1 cellular context compared by ENCODE assay signal in genomic region chr12:131828671-131829350, GRCh38.
TF ChIP-seq lines count a peak whose summit lies in the region.

No MANE protein-coding gene starts in this region.

TF ChIP-seq in HepG2, 621 proteins besides CTCF, POLR2A, EP300 and RAD21 (continued from another document and continues in another):
- TF ChIP-seq SRF (IDR thresholded peaks at IDR 0.05; ENCODE audit: low read depth, low read length): no peak
- TF ChIP-seq MAF1 (CRISPR knock-in tag; IDR thresholded peaks at IDR 0.05; ENCODE audit: borderline replicate concordance): no peak
- TF ChIP-seq NFKB2 (CRISPR knock-in tag; IDR thresholded peaks at IDR 0.05; ENCODE audit: borderline replicate concordance): no peak
- TF ChIP-seq, protein P1, sequence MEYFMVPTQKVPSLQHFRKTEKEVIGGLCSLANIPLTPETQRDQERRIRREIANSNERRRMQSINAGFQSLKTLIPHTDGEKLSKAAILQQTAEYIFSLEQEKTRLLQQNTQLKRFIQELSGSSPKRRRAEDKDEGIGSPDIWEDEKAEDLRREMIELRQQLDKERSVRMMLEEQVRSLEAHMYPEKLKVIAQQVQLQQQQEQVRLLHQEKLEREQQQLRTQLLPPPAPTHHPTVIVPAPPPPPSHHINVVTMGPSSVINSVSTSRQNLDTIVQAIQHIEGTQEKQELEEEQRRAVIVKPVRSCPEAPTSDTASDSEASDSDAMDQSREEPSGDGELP (IDR thresholded peaks at IDR 0.05; ENCODE audit: borderline replicate concordance, low read depth): no peak
- TF ChIP-seq, protein P2, sequence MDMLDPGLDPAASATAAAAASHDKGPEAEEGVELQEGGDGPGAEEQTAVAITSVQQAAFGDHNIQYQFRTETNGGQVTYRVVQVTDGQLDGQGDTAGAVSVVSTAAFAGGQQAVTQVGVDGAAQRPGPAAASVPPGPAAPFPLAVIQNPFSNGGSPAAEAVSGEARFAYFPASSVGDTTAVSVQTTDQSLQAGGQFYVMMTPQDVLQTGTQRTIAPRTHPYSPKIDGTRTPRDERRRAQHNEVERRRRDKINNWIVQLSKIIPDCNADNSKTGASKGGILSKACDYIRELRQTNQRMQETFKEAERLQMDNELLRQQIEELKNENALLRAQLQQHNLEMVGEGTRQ (IDR thresholded peaks at IDR 0.05; ENCODE audit: low read depth, low read length): no peak
- TF ChIP-seq, protein P2 (CRISPR knock-in tag; IDR thresholded peaks at IDR 0.05; ENCODE audit: borderline replicate concordance): no peak
- no peak for TF ChIP-seq RFXAP (CRISPR knock-in tag; IDR thresholded peaks at IDR 0.05; ENCODE audit: borderline replicate concordance)
- no peak for TF ChIP-seq CAMTA2 (CRISPR knock-in tag; IDR thresholded peaks at IDR 0.05; ENCODE audit: borderline replicate concordance)
- no peak for TF ChIP-seq KLF6 (CRISPR knock-in tag; IDR thresholded peaks at IDR 0.05)
- no peak for TF ChIP-seq ZNF761 (CRISPR knock-in tag; conservative IDR thresholded peaks at IDR 0.05)
- no peak for TF ChIP-seq ZNF121 (CRISPR knock-in tag; IDR thresholded peaks at IDR 0.05)
- 0 out of 2 replicates have a peak, but pooled peaks have one; percentile 50 for TF ChIP-seq EED (CRISPR knock-in tag; IDR thresholded peaks at IDR 0.05)
- TF ChIP-seq ZNF567 (CRISPR knock-in tag; IDR thresholded peaks at IDR 0.05; ENCODE audit: borderline replicate concordance): no peak
- peak; percentile 66; the same call in 1 of the 2 replicates for TF ChIP-seq EZH2 (conservative IDR thresholded peaks at IDR 0.05; ENCODE audit: low read depth, low read length)
- peak; percentile 35; the same call in 1 of the 2 replicates for TF ChIP-seq ARNT2 (CRISPR knock-in tag; IDR thresholded peaks at IDR 0.05; ENCODE audit: low read depth)
- TF ChIP-seq NR2C2 (CRISPR knock-in tag; IDR thresholded peaks at IDR 0.05; ENCODE audit: borderline replicate concordance): 0 out of 2 replicates have a peak, but pooled peaks have one; percentile 22
- TF ChIP-seq ETS1 (CRISPR knock-in tag; IDR thresholded peaks at IDR 0.05): no peak
- no peak for TF ChIP-seq KAT2B (IDR thresholded peaks at IDR 0.05; ENCODE audit: borderline replicate concordance, low read depth, low read length)
- no peak for TF ChIP-seq SMAD1 (CRISPR knock-in tag; IDR thresholded peaks at IDR 0.05; ENCODE audit: borderline replicate concordance, low read depth)
- no peak for TF ChIP-seq TCF12 (IDR thresholded peaks at IDR 0.05)
- 0 out of 2 replicates have a peak, but pooled peaks have one; percentile 56 for TF ChIP-seq TCF12 (CRISPR knock-in tag; IDR thresholded peaks at IDR 0.05)
- no peak for TF ChIP-seq SRY (CRISPR knock-in tag; IDR thresholded peaks at IDR 0.05)
- no peak for TF ChIP-seq NR0B2 (CRISPR knock-in tag; IDR thresholded peaks at IDR 0.05)
- TF ChIP-seq HMG20B (CRISPR knock-in tag; conservative IDR thresholded peaks at IDR 0.05): no peak
- no peak for TF ChIP-seq ZSCAN9 (CRISPR knock-in tag; IDR thresholded peaks at IDR 0.05; ENCODE audit: borderline replicate concordance)
- TF ChIP-seq ZNF296 (CRISPR knock-in tag; conservative IDR thresholded peaks at IDR 0.05): no peak
- peak; percentile 21; the same call in 1 of the 2 replicates for TF ChIP-seq GABPB1 (CRISPR knock-in tag; IDR thresholded peaks at IDR 0.05)
- no peak for TF ChIP-seq JUNB (CRISPR knock-in tag; IDR thresholded peaks at IDR 0.05; ENCODE audit: borderline replicate concordance)
- TF ChIP-seq SKIL (CRISPR knock-in tag; IDR thresholded peaks at IDR 0.05; ENCODE audit: borderline replicate concordance): no peak
- TF ChIP-seq ADNP (CRISPR knock-in tag; IDR thresholded peaks at IDR 0.05): 0 out of 2 replicates have a peak, but pooled peaks have one; percentile 64
- no peak for TF ChIP-seq TBX2 (CRISPR knock-in tag; IDR thresholded peaks at IDR 0.05; ENCODE audit: borderline replicate concordance)
- TF ChIP-seq ZSCAN31 (CRISPR knock-in tag; IDR thresholded peaks at IDR 0.05; ENCODE audit: low read depth): no peak
- 0 out of 2 replicates have a peak, but pooled peaks have one; percentile 17 for TF ChIP-seq KDM5B (CRISPR knock-in tag; IDR thresholded peaks at IDR 0.05; ENCODE audit: borderline replicate concordance)
- no peak for TF ChIP-seq ZNF776 (CRISPR knock-in tag; IDR thresholded peaks at IDR 0.05)
- 0 out of 2 replicates have a peak, but pooled peaks have one; percentile 28 for TF ChIP-seq EEA1 (CRISPR knock-in tag; IDR thresholded peaks at IDR 0.05; ENCODE audit: borderline replicate concordance)
- no peak for TF ChIP-seq MEIS2 (CRISPR knock-in tag; IDR thresholded peaks at IDR 0.05)
- no peak for TF ChIP-seq MZF1 (CRISPR knock-in tag; IDR thresholded peaks at IDR 0.05; ENCODE audit: borderline replicate concordance)
- TF ChIP-seq, protein P3, sequence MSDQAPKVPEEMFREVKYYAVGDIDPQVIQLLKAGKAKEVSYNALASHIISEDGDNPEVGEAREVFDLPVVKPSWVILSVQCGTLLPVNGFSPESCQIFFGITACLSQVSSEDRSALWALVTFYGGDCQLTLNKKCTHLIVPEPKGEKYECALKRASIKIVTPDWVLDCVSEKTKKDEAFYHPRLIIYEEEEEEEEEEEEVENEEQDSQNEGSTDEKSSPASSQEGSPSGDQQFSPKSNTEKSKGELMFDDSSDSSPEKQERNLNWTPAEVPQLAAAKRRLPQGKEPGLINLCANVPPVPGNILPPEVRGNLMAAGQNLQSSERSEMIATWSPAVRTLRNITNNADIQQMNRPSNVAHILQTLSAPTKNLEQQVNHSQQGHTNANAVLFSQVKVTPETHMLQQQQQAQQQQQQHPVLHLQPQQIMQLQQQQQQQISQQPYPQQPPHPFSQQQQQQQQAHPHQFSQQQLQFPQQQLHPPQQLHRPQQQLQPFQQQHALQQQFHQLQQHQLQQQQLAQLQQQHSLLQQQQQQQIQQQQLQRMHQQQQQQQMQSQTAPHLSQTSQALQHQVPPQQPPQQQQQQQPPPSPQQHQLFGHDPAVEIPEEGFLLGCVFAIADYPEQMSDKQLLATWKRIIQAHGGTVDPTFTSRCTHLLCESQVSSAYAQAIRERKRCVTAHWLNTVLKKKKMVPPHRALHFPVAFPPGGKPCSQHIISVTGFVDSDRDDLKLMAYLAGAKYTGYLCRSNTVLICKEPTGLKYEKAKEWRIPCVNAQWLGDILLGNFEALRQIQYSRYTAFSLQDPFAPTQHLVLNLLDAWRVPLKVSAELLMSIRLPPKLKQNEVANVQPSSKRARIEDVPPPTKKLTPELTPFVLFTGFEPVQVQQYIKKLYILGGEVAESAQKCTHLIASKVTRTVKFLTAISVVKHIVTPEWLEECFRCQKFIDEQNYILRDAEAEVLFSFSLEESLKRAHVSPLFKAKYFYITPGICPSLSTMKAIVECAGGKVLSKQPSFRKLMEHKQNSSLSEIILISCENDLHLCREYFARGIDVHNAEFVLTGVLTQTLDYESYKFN (CRISPR knock-in tag; conservative IDR thresholded peaks at IDR 0.05): no peak
- 0 out of 2 replicates have a peak, but pooled peaks have one; percentile 21 for TF ChIP-seq MTA1 (CRISPR knock-in tag; IDR thresholded peaks at IDR 0.05; ENCODE audit: borderline replicate concordance)
- TF ChIP-seq SIN3A (IDR thresholded peaks at IDR 0.05; ENCODE audit: borderline replicate concordance, low read depth, low read length): no peak
- TF ChIP-seq SOX6 (IDR thresholded peaks at IDR 0.05): no peak
- TF ChIP-seq SOX6 (CRISPR knock-in tag; IDR thresholded peaks at IDR 0.05): no peak
- TF ChIP-seq ZNF629 (CRISPR knock-in tag; conservative IDR thresholded peaks at IDR 0.05): peak; percentile 97
- TF ChIP-seq SP5 (CRISPR knock-in tag; IDR thresholded peaks at IDR 0.05; ENCODE audit: borderline replicate concordance, low read depth): no peak
- TF ChIP-seq ZKSCAN5 (CRISPR knock-in tag; IDR thresholded peaks at IDR 0.05): no peak
- TF ChIP-seq ZNF800 (CRISPR knock-in tag; IDR thresholded peaks at IDR 0.05): peak; percentile 25; the same call in 1 of the 2 replicates
- TF ChIP-seq, protein P4, sequence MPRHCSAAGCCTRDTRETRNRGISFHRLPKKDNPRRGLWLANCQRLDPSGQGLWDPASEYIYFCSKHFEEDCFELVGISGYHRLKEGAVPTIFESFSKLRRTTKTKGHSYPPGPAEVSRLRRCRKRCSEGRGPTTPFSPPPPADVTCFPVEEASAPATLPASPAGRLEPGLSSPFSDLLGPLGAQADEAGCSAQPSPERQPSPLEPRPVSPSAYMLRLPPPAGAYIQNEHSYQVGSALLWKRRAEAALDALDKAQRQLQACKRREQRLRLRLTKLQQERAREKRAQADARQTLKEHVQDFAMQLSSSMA (CRISPR knock-in tag; IDR thresholded peaks at IDR 0.05): no peak
- TF ChIP-seq ISX (CRISPR knock-in tag; conservative IDR thresholded peaks at IDR 0.05): no peak
- peak; percentile 12 for TF ChIP-seq HNRNPLL (IDR thresholded peaks at IDR 0.05; ENCODE audit: low read depth, low read length, poor library complexity, severe bottlenecking)
- no peak for TF ChIP-seq ZNF615 (CRISPR knock-in tag; IDR thresholded peaks at IDR 0.05; ENCODE audit: borderline replicate concordance)
